ENCODE assay signal across 8 cellular contexts in genomic region chr17:28598799-28599310, GRCh38. TPM values are rescaled to one million over a fixed set of nuclear protein-coding genes. Genes with fewer than 3 reads are reported as not detected.
DNase-seq lines count a peak whose midpoint lies in the region; ATAC-seq and TF ChIP-seq lines count a peak whose summit lies in the region.

Gene SPAG5, minus strand, starts transcription at chr17:28599025. Its CDS starts 79 bp downstream, at chr17:28598946.

- H3K36me3 Mint-ChIP-seq in Caco-2 (ENCODE audit: insufficient read depth, unreplicated experiment) (peaks cover 41% of the 10 kb centered on the region), endodermal cell (ENCODE audit: low read depth) (peaks cover 18% of the 10 kb centered on the region)

- H2AK5ac ChIP-seq in mesendoderm (ENCODE audit: low read length): no peak within 1 kb of the TSS

- H3K9me3 ChIP-seq in Caco-2: no peaks in the 10 kb centered on the region
- H3K9me3 ChIP-seq in HUES48 (ENCODE audit: control insufficient read depth, insufficient read depth, low read length): no peaks in the 10 kb centered on the region
- H3K9me3 ChIP-seq in NT2/D1 (ENCODE audit: insufficient read depth, low read length): no peaks in the 10 kb centered on the region
- H3K9me3 ChIP-seq in endodermal cell (ENCODE audit: control insufficient read depth, low read length): no peaks in the 10 kb centered on the region

- H3K56ac ChIP-seq in mesendoderm (ENCODE audit: low read length): peak within 1 kb of the TSS; percentile 99

- no peaks in the 10 kb centered on the region for H3K27me3 ChIP-seq in Caco-2 (replicated peaks; ENCODE audit: control insufficient read depth, insufficient read depth, low read length)
- no peaks in the 10 kb centered on the region for H3K27me3 ChIP-seq in HUES48 (ENCODE audit: control insufficient read depth, insufficient read depth, low read length)
- no peaks in the 10 kb centered on the region for H3K27me3 ChIP-seq in NT2/D1 (ENCODE audit: insufficient read depth, insufficient read length)
- H3K27me3 ChIP-seq in endodermal cell (ENCODE audit: control insufficient read depth, insufficient read depth, low read length, poor library complexity, severe bottlenecking): no peaks in the 10 kb centered on the region
- H3K27me3 ChIP-seq in mesendoderm (ENCODE audit: insufficient read depth, low read length, poor library complexity): no peaks in the 10 kb centered on the region

- peak; percentile 76 for ATAC-seq in GM21390 (IDR thresholded peaks at IDR 0.05; ENCODE audit: unreplicated experiment)

- CTCF ChIA-PET in Caco-2 (lab: Charles Lee): interaction anchor here (0.7 to 1.0 kb wide), 4 partner anchors 14 to 182 kb away, joined by 3 read pairs; partner anchors contain the start of genes NEK8 and PIGS

- no peaks in the 10 kb centered on the region for H3K79me1 ChIP-seq in mesendoderm (ENCODE audit: low read length)

- peaks cover 6% of the 10 kb centered on the region for H3K4me1 ChIP-seq in Caco-2
- peaks cover 12% of the 10 kb centered on the region; the same call in 1 of the 2 replicates for H3K4me1 ChIP-seq in HUES48 (ENCODE audit: control insufficient read depth, insufficient read depth, low read length)
- no peaks in the 10 kb centered on the region for H3K4me1 ChIP-seq in NT2/D1 (ENCODE audit: insufficient read depth, insufficient read length)
- H3K4me1 ChIP-seq in endodermal cell (ENCODE audit: control insufficient read depth, insufficient read depth, low read length): no peaks in the 10 kb centered on the region
- H3K4me1 ChIP-seq in mesendoderm (ENCODE audit: control insufficient read depth, low read depth, low read length): peaks cover 3% of the 10 kb centered on the region

- H2BK5ac ChIP-seq in mesendoderm (ENCODE audit: low read length): peak within 1 kb of the TSS; percentile 76

- no peak within 1 kb of the TSS for H2BK15ac ChIP-seq in mesendoderm (replicated peaks; ENCODE audit: low read depth)

- H4K8ac ChIP-seq in mesendoderm (ENCODE audit: low read depth, low read length): no peak within 1 kb of the TSS

- H3K9ac ChIP-seq in HUES48 (ENCODE audit: low read depth, low read length) (peak within 1 kb of the TSS; percentile 95), NT2/D1 (ENCODE audit: insufficient read length, low read depth) (peak within 1 kb of the TSS; percentile 91), endodermal cell (ENCODE audit: extremely low read depth, low read length, poor library complexity, severe bottlenecking) (peak within 1 kb of the TSS; percentile 90), mesendoderm (ENCODE audit: low read length) (peak within 1 kb of the TSS; percentile 96)

- H3K4me3 Mint-ChIP-seq in Caco-2 (ENCODE audit: unreplicated experiment) (peak within 1 kb of the TSS; percentile 96), endodermal cell (peak within 1 kb of the TSS; percentile 89)

- BruUV-seq in Caco-2 (replicated peaks; lab: Mats Ljungman, UMichigan): no TSS peak

- H3K4me3 ChIP-seq in Caco-2 (ENCODE audit: low read depth, low read length) (peak within 1 kb of the TSS; percentile 86), HUES48 (ENCODE audit: low read depth, low read length) (peak within 1 kb of the TSS; percentile 93), NT2/D1 (ENCODE audit: insufficient read length, low read depth) (peak within 1 kb of the TSS; percentile 82), endodermal cell (ENCODE audit: low read length) (peak within 1 kb of the TSS; percentile 93), mesendoderm (ENCODE audit: low read length) (peak within 1 kb of the TSS; percentile 93)

- H3K79me2 ChIP-seq in mesendoderm (ENCODE audit: control insufficient read depth, insufficient read depth, low read length): peaks cover 6% of the 10 kb centered on the region

- DNase-seq in Caco-2: peak; percentile 94 to 98
- peak; percentile 84 for DNase-seq in NT2/D1 (ENCODE audit: low read depth, low spot score)
- DNase-seq in activated CD8-positive, alpha-beta memory T cell treated with anti-CD3 and anti-CD28 coated beads, Interleukin-2, amount 50 U/mL, for 1 hour (ENCODE audit: extremely low read depth): peak; percentile 82
- peak; percentile 99 for DNase-seq in endodermal cell
- peak; percentile 97 for DNase-seq in mesendoderm
- DNase-seq in stimulated activated CD8-positive, alpha-beta memory T cell treated with anti-CD3 and anti-CD28 coated beads, Interleukin-12 subunit alpha, Interleukin-12 subunit beta, amount 100 ng/mL, for 4 hours (ENCODE audit: low read depth): peak; percentile 88

- no peak within 1 kb of the TSS for H4K5ac ChIP-seq in mesendoderm (ENCODE audit: low read length)

- H3K27ac Mint-ChIP-seq in Caco-2 (ENCODE audit: unreplicated experiment) (peak within 1 kb of the TSS; percentile 99), endodermal cell (peak within 1 kb of the TSS; percentile 99)

- peak within 1 kb of the TSS; percentile 99 for H3K4me2 ChIP-seq in mesendoderm (ENCODE audit: low read length)

- no peak for TF ChIP-seq CTCF in Caco-2 (IDR thresholded peaks at IDR 0.05; ENCODE audit: insufficient read depth in 1 of 2, low read depth in 1 of 2, low read length in 1 of 2, severe bottlenecking in 1 of 2, unreplicated experiment in 1 of 2)
- no peak for TF ChIP-seq CTCF in endodermal cell (conservative IDR thresholded peaks at IDR 0.05)

- peak within 1 kb of the TSS; percentile 72 for H3K18ac ChIP-seq in mesendoderm (ENCODE audit: low read length)

- H3K9me3 Mint-ChIP-seq in Caco-2 (ENCODE audit: unreplicated experiment) (no peaks in the 10 kb centered on the region), endodermal cell (peaks cover 3% of the 10 kb centered on the region)

- H2BK120ac ChIP-seq in mesendoderm (ENCODE audit: low read depth, low read length): no peak within 1 kb of the TSS

- H3K36me3 ChIP-seq in Caco-2 (ENCODE audit: control insufficient read depth, insufficient read depth, low read length) (no peaks in the 10 kb centered on the region), HUES48 (ENCODE audit: control insufficient read depth, insufficient read depth, low read length) (peaks cover 24% of the 10 kb centered on the region), NT2/D1 (ENCODE audit: insufficient read depth, insufficient read length, low read length) (peaks cover 10% of the 10 kb centered on the region), endodermal cell (ENCODE audit: control insufficient read depth, insufficient read depth, low read length) (peaks cover 20% of the 10 kb centered on the region), mesendoderm (ENCODE audit: control insufficient read depth, insufficient read depth, low read length) (no peaks in the 10 kb centered on the region)

- peaks cover 20% of the 10 kb centered on the region for H3K4me1 Mint-ChIP-seq in Caco-2 (ENCODE audit: low read depth, unreplicated experiment)
- H3K4me1 Mint-ChIP-seq in endodermal cell: peaks cover 14% of the 10 kb centered on the region

- peak within 1 kb of the TSS; percentile 92 for H3K27ac ChIP-seq in HUES48 (ENCODE audit: low read depth, low read length)
- H3K27ac ChIP-seq in endodermal cell (ENCODE audit: low read depth, low read length): peak within 1 kb of the TSS; percentile 76
- H3K27ac ChIP-seq in mesendoderm (ENCODE audit: low read depth, low read length): peak within 1 kb of the TSS; percentile 31

- peak within 1 kb of the TSS; percentile 96 for H3K23ac ChIP-seq in mesendoderm (ENCODE audit: low read length)

- whole genome bisulfite sequencing in endodermal cell (ENCODE audit: insufficient coverage in 1 of 2, insufficient read length in 1 of 2), 2 experiments: 0 to 2% methylated on average over 21 to 44 of the region's 44 CpGs
- no CpG with 5 or more reads among the region's 44 CpGs for WGBS in mesendoderm (ENCODE audit: extremely low coverage, insufficient coverage, low lambda C conversion rate)

- POLR2A ChIA-PET in Caco-2 (lab: Charles Lee): interaction anchor here (0.5 to 2.0 kb wide), 8 partner anchors 15 to 120 kb away, joined by 3 to 9 read pairs (median 7); partner anchors contain the start of genes ALDOC, BLTP2, PIGS and PROCA1

- intact Hi-C loops in Caco-2 (cut with micrococcal nuclease; ENCODE audit: unreplicated experiment): loop anchor here (2.0 to 10.0 kb wide), 2 partner anchors 22 to 46 kb away; partner anchors contain the start of genes ALDOC and BLTP2

- H3K27me3 Mint-ChIP-seq in Caco-2 (ENCODE audit: insufficient read depth, unreplicated experiment): no peaks in the 10 kb centered on the region
- no peaks in the 10 kb centered on the region for H3K27me3 Mint-ChIP-seq in endodermal cell (ENCODE audit: insufficient read depth)

- peak within 1 kb of the TSS; percentile 73 for H3K4ac ChIP-seq in mesendoderm (ENCODE audit: low read depth, low read length)

RNA-seq across cellular contexts. Expression of gene SPAG5, which starts in this region (rescaled TPM):
- total RNA-seq in Caco-2 (2022): 113 TPM in 2 replicates
- 100 to 1,000 TPM in 1 of 2 donors, 10 to 100 TPM in 1; 84.8 to 132 TPM for total RNA-seq in endodermal cell
- polyA plus RNA-seq in endodermal cell (2013, experiment 1 of 2): 103 TPM
- polyA plus RNA-seq in endodermal cell (2013, experiment 2 of 2): 113 TPM
- polyA plus RNA-seq in mesendoderm (2013, experiment 1 of 2): 103 TPM
- 98.5 TPM for polyA plus RNA-seq in mesendoderm (2013, experiment 2 of 2)

Comparison
In these comparisons a context has a peak if more than half of its experiments do, and no peak if none do; other contexts are left out.
1. Peak in every context shown above with its lines: DNase-seq, ATAC-seq, H3K4me3 ChIP-seq and H3K27ac ChIP-seq.
2. H3K27ac ChIP-seq: peak in every context shown above with its lines; median percentile 92 in HUES48; 76 in endodermal cell; 31 in mesendoderm.